Comparison of ENCODE assay signal across 23 cellular contexts in genomic region chr15:57037548-57037947, GRCh38.
DNase-seq lines count a peak whose midpoint lies in the region; ATAC-seq lines count a peak whose summit lies in the region.
"Had no signal": no experiment of that assay in that cellular context is flagged by ENCODE, and none has a peak within 500 bp of the region (broad histone marks: within the 10 kb centered on the region; RNA-seq: fewer than 3 reads in every experiment).

No MANE protein-coding gene starts in this region.

- peaks cover 21% of the 10 kb centered on the region for H3K4me1 ChIP-seq in CD4-positive, CD25-positive, alpha-beta regulatory T cell (ENCODE audit: control insufficient read depth, insufficient read depth, low read length, poor library complexity, severe bottlenecking)
- peaks cover 20% of the 10 kb centered on the region for H3K4me1 ChIP-seq in CD8-positive, alpha-beta memory T cell (ENCODE audit: insufficient read depth, low read length)
- H3K4me1 ChIP-seq: breast epithelium had no signal

- DNase-seq in CD4-positive, CD25-positive, alpha-beta regulatory T cell = peak in 1 of 3 donors; percentile 25
- DNase-seq in CD8-positive, alpha-beta memory T cell = no peak
- DNase-seq in T-helper 2 cell treated with Interferon-gamma antibody and Interleukin-4, amounts not matched to agents 5 μg/mL and 100 μg/mL, for 36 hours (ENCODE audit: low spot score) = no peak
- DNase-seq in immature natural killer cell (no peak), kidney glomerular epithelial cell (lab: John Stamatoyannopoulos, UW) (no peak), CD1c-positive myeloid dendritic cell (ENCODE audit: extremely low spot score) (no peak)
- DNase-seq: activated CD4-positive, alpha-beta T cell treated with anti-CD3 and anti-CD28 coated beads for 1 hour; activated naive CD4-positive, alpha-beta T cell treated with Interleukin-2 at 50 U/mL for 16 hours; gastrocnemius medialis; Karpas-422; NCI-H1417 treated with DMSO at 0.1 percent for 48 hours; NCI-H2081; NCI-H2227 treated with DMSO at 0.1 percent for 48 hours; NCI-H526; SHP77; stimulated activated CD4-positive, alpha-beta T cell treated with anti-CD3 and anti-CD28 coated beads, Interleukin-4, amount 100 ng/mL, for 24 hours; upper lobe of right lung had no signal

- no peaks in the 10 kb centered on the region for H3K36me3 ChIP-seq in CD4-positive, CD25-positive, alpha-beta regulatory T cell (ENCODE audit: control insufficient read depth, insufficient read depth, low read length)
- no peaks in the 10 kb centered on the region for H3K36me3 ChIP-seq in CD8-positive, alpha-beta memory T cell (ENCODE audit: insufficient read depth, low read length)
- H3K36me3 ChIP-seq: breast epithelium, gastrocnemius medialis, upper lobe of right lung had no signal

- ATAC-seq in CD4-positive, CD25-positive, alpha-beta regulatory T cell (ENCODE audit: low read depth in 2 of 2) = no peak
- no peak for ATAC-seq in HG03521 (IDR thresholded peaks at IDR 0.05; ENCODE audit: unreplicated experiment)
- ATAC-seq: gastrocnemius medialis, HepG2, upper lobe of right lung had no signal

- no peaks in the 10 kb centered on the region for H3K36me3 Mint-ChIP-seq in CD4-positive, CD25-positive, alpha-beta regulatory T cell
- H3K36me3 Mint-ChIP-seq in CD8-positive, alpha-beta memory T cell = peaks cover 0 to 1% (median 0%) of the 10 kb centered on the region in 3 donors
- no peaks in the 10 kb centered on the region for H3K36me3 Mint-ChIP-seq in T-helper 2 cell treated with Interferon-gamma antibody and Interleukin-4, amounts not matched to agents 5 μg/mL and 100 μg/mL, for 36 hours (ENCODE audit: low read depth)
- H3K36me3 Mint-ChIP-seq in immature natural killer cell = no peaks in the 10 kb centered on the region

- peak overlapping the region; percentile 8 to 75 (median 68) for H3K4me3 Mint-ChIP-seq in CD4-positive, CD25-positive, alpha-beta regulatory T cell
- H3K4me3 Mint-ChIP-seq in CD8-positive, alpha-beta memory T cell = peak overlapping the region in 5 of 7 donors; percentile 27 to 83 (median 54)
- peak overlapping the region; percentile 1 for H3K4me3 Mint-ChIP-seq in T-helper 2 cell treated with Interferon-gamma antibody and Interleukin-4, amounts not matched to agents 5 μg/mL and 100 μg/mL, for 36 hours
- peak overlapping the region in 3 of 5 donors; percentile 2 to 56 (median 23) for H3K4me3 Mint-ChIP-seq in immature natural killer cell
- H3K4me3 Mint-ChIP-seq: nephron had no signal

- no peaks in the 10 kb centered on the region for H3K9me3 ChIP-seq in CD4-positive, CD25-positive, alpha-beta regulatory T cell (ENCODE audit: control insufficient read depth in 2 of 2, low read length in 2 of 2)
- H3K9me3 ChIP-seq in CD8-positive, alpha-beta memory T cell (ENCODE audit: low read length) = no peaks in the 10 kb centered on the region
- H3K9me3 ChIP-seq: breast epithelium, gastrocnemius medialis, upper lobe of right lung had no signal

- H3K27me3 Mint-ChIP-seq in CD4-positive, CD25-positive, alpha-beta regulatory T cell = no peaks in the 10 kb centered on the region
- H3K27me3 Mint-ChIP-seq in CD8-positive, alpha-beta memory T cell = no peaks in the 10 kb centered on the region
- H3K27me3 Mint-ChIP-seq in T-helper 2 cell treated with Interferon-gamma antibody and Interleukin-4, amounts not matched to agents 5 μg/mL and 100 μg/mL, for 36 hours (ENCODE audit: low read depth) = no peaks in the 10 kb centered on the region
- peaks cover 0 to 4% (median 0%) of the 10 kb centered on the region in 3 donors for H3K27me3 Mint-ChIP-seq in immature natural killer cell (ENCODE audit: low read depth in 3 of 3)

- peaks cover 25 to 79% (median 66%) of the 10 kb centered on the region in 4 donors for H3K4me1 Mint-ChIP-seq in CD4-positive, CD25-positive, alpha-beta regulatory T cell
- peaks cover 55 to 91% (median 73%) of the 10 kb centered on the region in 3 donors for H3K4me1 Mint-ChIP-seq in CD8-positive, alpha-beta memory T cell
- H3K4me1 Mint-ChIP-seq in T-helper 2 cell treated with Interferon-gamma antibody and Interleukin-4, amounts not matched to agents 5 μg/mL and 100 μg/mL, for 36 hours (ENCODE audit: low read depth) = peaks cover 15% of the 10 kb centered on the region
- peaks cover 40 to 77% of the 10 kb centered on the region in 2 donors for H3K4me1 Mint-ChIP-seq in immature natural killer cell

- H3K4me3 ChIP-seq in CD4-positive, CD25-positive, alpha-beta regulatory T cell (ENCODE audit: low read depth, low read length) = peak overlapping the region; percentile 70
- no peak overlapping the region for H3K4me3 ChIP-seq in CD8-positive, alpha-beta memory T cell (ENCODE audit: low read length)
- H3K4me3 ChIP-seq: breast epithelium, gastrocnemius medialis, lung, upper lobe of right lung had no signal

- POLR2A ChIA-PET in CD8-positive, alpha-beta memory T cell (lab: Charles Lee) = no interaction called here

- peak overlapping the region in 2 of 3 donors; percentile 2 to 22 for H3K27ac Mint-ChIP-seq in CD4-positive, CD25-positive, alpha-beta regulatory T cell
- H3K27ac Mint-ChIP-seq in CD8-positive, alpha-beta memory T cell = peak overlapping the region in 3 of 8 donors; percentile 36 to 68 (median 54)
- no peak overlapping the region for H3K27ac Mint-ChIP-seq in T-helper 2 cell treated with Interferon-gamma antibody and Interleukin-4, amounts not matched to agents 5 μg/mL and 100 μg/mL, for 36 hours
- no peak overlapping the region for H3K27ac Mint-ChIP-seq in immature natural killer cell

- H3K27ac ChIP-seq in CD4-positive, CD25-positive, alpha-beta regulatory T cell (ENCODE audit: insufficient read depth, low read length, poor library complexity, severe bottlenecking) = no peak overlapping the region
- no peak overlapping the region for H3K27ac ChIP-seq in CD8-positive, alpha-beta memory T cell (ENCODE audit: low read depth, low read length)
- H3K27ac ChIP-seq: breast epithelium, C4-2B, gastrocnemius medialis, upper lobe of right lung had no signal

- CTCF ChIA-PET in CD8-positive, alpha-beta memory T cell (lab: Charles Lee) = no interaction called here

- H3K27me3 ChIP-seq in CD4-positive, CD25-positive, alpha-beta regulatory T cell (ENCODE audit: control insufficient read depth, insufficient read depth, low read length) = no peaks in the 10 kb centered on the region
- H3K27me3 ChIP-seq in CD8-positive, alpha-beta memory T cell (ENCODE audit: insufficient read depth, low read length, poor library complexity, severe bottlenecking) = no peaks in the 10 kb centered on the region
- H3K27me3 ChIP-seq: breast epithelium, gastrocnemius medialis, upper lobe of right lung had no signal

- no peaks in the 10 kb centered on the region for H3K9me3 Mint-ChIP-seq in CD4-positive, CD25-positive, alpha-beta regulatory T cell
- H3K9me3 Mint-ChIP-seq in CD8-positive, alpha-beta memory T cell = no peaks in the 10 kb centered on the region
- no peaks in the 10 kb centered on the region for H3K9me3 Mint-ChIP-seq in T-helper 2 cell treated with Interferon-gamma antibody and Interleukin-4, amounts not matched to agents 5 μg/mL and 100 μg/mL, for 36 hours
- H3K9me3 Mint-ChIP-seq in immature natural killer cell = no peaks in the 10 kb centered on the region
- H3K9me3 Mint-ChIP-seq: nephron had no signal

Comparison
In these comparisons a context has a peak if more than half of its experiments do, and no peak if none do; other contexts are left out.
1. H3K27ac Mint-ChIP-seq: peak in CD4-positive, CD25-positive, alpha-beta regulatory T cell (2 of 3); none in T-helper 2 cell treated with Interferon-gamma antibody and Interleukin-4, amounts not matched to agents 5 μg/mL and 100 μg/mL, for 36 hours (single experiment) and immature natural killer cell (0 of 6).
2. H3K4me3 Mint-ChIP-seq: peak in every context shown above with its lines; median percentile 68 in CD4-positive, CD25-positive, alpha-beta regulatory T cell; 54 in CD8-positive, alpha-beta memory T cell; 23 in immature natural killer cell; 1 in T-helper 2 cell treated with Interferon-gamma antibody and Interleukin-4, amounts not matched to agents 5 μg/mL and 100 μg/mL, for 36 hours.